In genomic region chr12:30301291-30301690, GRCh38 we compare ENCODE assay signal across 8 cellular contexts.
"Had no signal": no experiment of that assay in that cellular context is flagged by ENCODE, and none has a peak within 500 bp of the region (broad histone marks: within the 10 kb centered on the region; RNA-seq: fewer than 3 reads in every experiment).

No MANE protein-coding gene starts in this region.

- H3K36me3 ChIP-seq: HAP-1 had no signal

- H3K9me3 ChIP-seq: HAP-1 had no signal

- H3K27ac ChIP-seq: GM23248 had no signal

- ATAC-seq: GM23338, HCT116 had no signal

- DNase-seq: GM23248, GOT3, H7, HCEC 1CT, HFFc6 had no signal

- H3K4me3 Mint-ChIP-seq: GM23338, HFFc6 had no signal

- H3K4me2 ChIP-seq: GM23338 had no signal

- H3K4me1 ChIP-seq: HAP-1 had no signal

- H3K27ac Mint-ChIP-seq: GM23338, HFFc6 had no signal

- H3K9ac ChIP-seq: GM23248 had no signal

- H3K4me1 Mint-ChIP-seq: GM23338 had no signal

- H3K9me3 Mint-ChIP-seq: GM23338 had no signal

- H3K4me3 ChIP-seq: GM23248, GM23338, HAP-1 had no signal

- H2AFZ ChIP-seq: GM23248, GM23338 had no signal
